11 cellular contexts compared by ENCODE assay signal in the genomic region with DNA sequence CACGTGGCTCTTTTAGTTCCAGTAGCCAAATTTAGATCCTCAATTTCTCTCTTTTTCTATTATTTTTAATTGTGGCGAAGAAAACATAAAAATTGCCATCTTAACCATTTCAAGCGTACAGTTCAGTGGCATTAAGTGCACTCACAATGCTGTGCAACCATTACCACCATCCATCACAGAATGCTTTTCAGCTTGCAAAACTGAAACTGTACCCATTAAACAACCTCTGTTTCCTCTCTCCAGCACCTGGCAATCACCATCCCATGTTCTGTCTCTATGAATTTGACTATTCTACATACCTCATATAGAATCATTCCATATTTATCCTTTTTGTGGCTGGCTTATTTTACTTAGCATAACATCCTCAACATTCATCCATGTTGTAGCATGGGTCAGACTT.
DNase-seq lines count a peak whose midpoint lies in the region; ATAC-seq and TF ChIP-seq lines count a peak whose summit lies in the region.
"Had no signal": no experiment of that assay in that cellular context is flagged by ENCODE, and none has a peak within 500 bp of the region (broad histone marks: within the 10 kb centered on the region; RNA-seq: fewer than 3 reads in every experiment).

No MANE protein-coding gene starts in this region.

- no peaks in the 10 kb centered on the region for H3K27me3 ChIP-seq in smooth muscle cell (ENCODE audit: low read depth)

- CTCF ChIA-PET in RWPE1 (lab: Yijun Ruan, JAX): no interaction called here
- CTCF ChIA-PET in activated naive CD4-positive, alpha-beta T cell treated with anti-CD3 and anti-CD28 coated beads for 36 hours (lab: Charles Lee): interaction anchor here (1.2 kb wide), 1 partner anchor 104 kb away, joined by 3 read pairs; no protein-coding TSS in a partner anchor

- H3K9me3 Mint-ChIP-seq in activated naive CD4-positive, alpha-beta T cell treated with anti-CD3 and anti-CD28 coated beads for 36 hours: no peaks in the 10 kb centered on the region
- H3K9me3 Mint-ChIP-seq: WTC11 had no signal

- H3K4me3 ChIP-seq in smooth muscle cell: no peak overlapping the region

- H3K4me2 ChIP-seq in smooth muscle cell: peak overlapping the region; percentile 24

- no peaks in the 10 kb centered on the region for H3K27me3 Mint-ChIP-seq in activated naive CD4-positive, alpha-beta T cell treated with anti-CD3 and anti-CD28 coated beads for 36 hours (ENCODE audit: low read depth)

- no peak overlapping the region for H2AFZ ChIP-seq in smooth muscle cell (ENCODE audit: low read depth)

- no peak overlapping the region for H3K9ac ChIP-seq in smooth muscle cell (ENCODE audit: low read depth)

- DNase-seq in smooth muscle cell (lab: John Stamatoyannopoulos, UW; ENCODE audit: unreplicated experiment): no peak
- DNase-seq in NCI-H2227 (lab: John Stamatoyannopoulos, UW; ENCODE audit: unreplicated experiment): no peak
- no peak for DNase-seq in RWPE1 (ENCODE audit: low spot score)
- DNase-seq in middle frontal gyrus (ENCODE audit: extremely low spot score, low spot score): no peak
- no peak for DNase-seq in activated naive CD4-positive, alpha-beta T cell treated with anti-CD3 and anti-CD28 coated beads for 36 hours
- DNase-seq: DMS 273 treated with DMSO at 0.1 percent for 48 hours had no signal

- TF ChIP-seq CTCF in smooth muscle cell (IDR thresholded peaks at IDR 0.05; ENCODE audit: borderline replicate concordance, insufficient read depth, poor library complexity, severe bottlenecking) (no peak), RWPE1 (conservative IDR thresholded peaks at IDR 0.05; ENCODE audit: low read depth) (no peak)

- peaks cover 28% of the 10 kb centered on the region for H3K36me3 ChIP-seq in smooth muscle cell (ENCODE audit: low read depth)

- peak; percentile 23 for ATAC-seq in GM19035 (IDR thresholded peaks at IDR 0.05; ENCODE audit: unreplicated experiment)
- peak; percentile 46 for ATAC-seq in HG02571 (IDR thresholded peaks at IDR 0.05; ENCODE audit: unreplicated experiment)
- ATAC-seq in HG03439 (IDR thresholded peaks at IDR 0.05; ENCODE audit: unreplicated experiment): peak; percentile 48
- ATAC-seq: sciatic nerve, WTC11 had no signal

- intact Hi-C loops in activated naive CD4-positive, alpha-beta T cell treated with anti-CD3 and anti-CD28 coated beads for 36 hours (cut with micrococcal nuclease): no loop called here

- H3K9me3 ChIP-seq in smooth muscle cell (replicated peaks; ENCODE audit: low read depth): no peaks in the 10 kb centered on the region

- peak overlapping the region; percentile 64 for H3K27ac ChIP-seq in smooth muscle cell (ENCODE audit: low read depth)
- H3K27ac ChIP-seq in RWPE1: no peak overlapping the region

- no peak overlapping the region for H3K27ac Mint-ChIP-seq in activated naive CD4-positive, alpha-beta T cell treated with anti-CD3 and anti-CD28 coated beads for 36 hours
- H3K27ac Mint-ChIP-seq: WTC11 had no signal

- H3K79me2 ChIP-seq in smooth muscle cell (ENCODE audit: low read depth): peaks cover 71% of the 10 kb centered on the region

- no peaks in the 10 kb centered on the region for H3K4me1 ChIP-seq in smooth muscle cell (ENCODE audit: low read depth)

- peaks cover 35% of the 10 kb centered on the region for H3F3A ChIP-seq in smooth muscle cell (ENCODE audit: low read depth)

- 97% methylated on average over 3 of the region's 3 CpGs for WGBS in smooth muscle cell (ENCODE audit: low lambda C conversion rate)

- H4K20me1 ChIP-seq in smooth muscle cell (ENCODE audit: low read depth): peaks cover 99% of the 10 kb centered on the region

- peaks cover 12% of the 10 kb centered on the region for H3K36me3 Mint-ChIP-seq in activated naive CD4-positive, alpha-beta T cell treated with anti-CD3 and anti-CD28 coated beads for 36 hours (ENCODE audit: low read depth)

- POLR2A ChIA-PET in RWPE1 (lab: Yijun Ruan, JAX; ENCODE audit: low non-redundant PET): no interaction called here

- H3K4me1 Mint-ChIP-seq in activated naive CD4-positive, alpha-beta T cell treated with anti-CD3 and anti-CD28 coated beads for 36 hours (ENCODE audit: low read depth): no peaks in the 10 kb centered on the region

- H3K4me3 Mint-ChIP-seq in activated naive CD4-positive, alpha-beta T cell treated with anti-CD3 and anti-CD28 coated beads for 36 hours: no peak overlapping the region
- H3K4me3 Mint-ChIP-seq: WTC11 had no signal
